In the genomic region with DNA sequence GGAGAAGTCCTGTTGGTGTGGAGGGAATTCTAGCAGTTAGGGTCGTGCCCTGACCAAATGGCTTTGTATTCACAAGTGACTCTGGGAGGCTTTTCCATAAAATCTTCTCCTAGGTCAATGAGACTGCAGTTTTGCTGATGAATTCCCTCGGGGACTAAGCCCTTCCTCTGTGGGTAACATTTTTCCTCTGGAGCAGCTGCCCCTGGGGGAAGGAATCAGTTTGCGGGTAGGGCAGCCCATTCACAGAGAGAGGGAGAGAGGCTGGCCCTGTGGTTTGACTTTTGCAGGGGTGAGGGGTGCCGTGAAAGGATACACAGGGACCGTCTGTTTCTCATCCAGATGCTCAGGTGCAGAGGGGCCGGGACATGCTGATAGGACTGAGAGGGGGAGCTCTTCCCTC, we compare ENCODE assay signal across 17 cellular contexts.
DNase-seq lines count a peak whose midpoint lies in the region; ATAC-seq lines count a peak whose summit lies in the region.
"Had no signal": no experiment of that assay in that cellular context is flagged by ENCODE, and none has a peak within 500 bp of the region (broad histone marks: within the 10 kb centered on the region; RNA-seq: fewer than 3 reads in every experiment).

No MANE protein-coding gene starts in this region.

- no peak overlapping the region for H4K91ac ChIP-seq in trophoblast cell (ENCODE audit: low read depth, low read length)

- peak; percentile 4 for DNase-seq in EH (ENCODE audit: low read depth)
- DNase-seq in Jurkat, Clone E6-1 (ENCODE audit: low read depth, low spot score): peak; percentile 4
- peak; percentile 23 for DNase-seq in foreskin melanocyte
- DNase-seq in trophoblast cell: no peak
- no peak for DNase-seq in kidney tubule cell (ENCODE audit: low spot score)
- DNase-seq: ACHN, DMS79 treated with DMSO at 0.1 percent for 48 hours, GDM1, GM23248, NCI-H1105 treated with DMSO at 0.1 percent for 48 hours, NCI-H1694, SHP77, T-cell had no signal

- peaks cover 0 to 3% of the 10 kb centered on the region in 2 experiments for H3K4me1 ChIP-seq in trophoblast cell (ENCODE audit: control insufficient read depth in 1 of 2, insufficient read depth in 2 of 2, low read length in 2 of 2)

- H2BK12ac ChIP-seq in trophoblast cell (ENCODE audit: low read length): no peak overlapping the region

- no peak overlapping the region for H3K9ac ChIP-seq in trophoblast cell (ENCODE audit: low read length)
- H3K9ac ChIP-seq: GM23248 had no signal

- H3K9me3 ChIP-seq in trophoblast cell (ENCODE audit: insufficient read depth, low read depth, low read length): no peaks in the 10 kb centered on the region

- H3K27ac ChIP-seq in trophoblast cell (ENCODE audit: low read depth, low read length): no peak overlapping the region
- H3K27ac ChIP-seq: GM23248 had no signal

- no peak overlapping the region for H3K4ac ChIP-seq in trophoblast cell (ENCODE audit: low read depth, low read length)

- H3K18ac ChIP-seq in trophoblast cell (ENCODE audit: low read length): no peak overlapping the region

- H3K23ac ChIP-seq in trophoblast cell (ENCODE audit: low read length): no peak overlapping the region

- H3K27me3 ChIP-seq in trophoblast cell (ENCODE audit: insufficient read depth, low read length): no peaks in the 10 kb centered on the region

- no peak overlapping the region for H2AK5ac ChIP-seq in trophoblast cell (ENCODE audit: low read length)

- no peaks in the 10 kb centered on the region for H3K79me2 ChIP-seq in trophoblast cell (ENCODE audit: control insufficient read depth, insufficient read depth, low read length, poor library complexity)

- H3K4me2 ChIP-seq in trophoblast cell (ENCODE audit: low read length): no peak overlapping the region

- H3K79me1 ChIP-seq in trophoblast cell (ENCODE audit: low read length): no peaks in the 10 kb centered on the region

- H2BK5ac ChIP-seq in trophoblast cell (ENCODE audit: low read depth, low read length, poor library complexity): no peak overlapping the region

- H3K14ac ChIP-seq in trophoblast cell (ENCODE audit: low read length): no peak overlapping the region

- WGBS in trophoblast cell (ENCODE audit: extremely low coverage, insufficient coverage, insufficient read length): no CpG with 5 or more reads among the region's 6 CpGs

- ATAC-seq in GM18517 (IDR thresholded peaks at IDR 0.05; ENCODE audit: unreplicated experiment) (no peak), HG02885 (IDR thresholded peaks at IDR 0.05; ENCODE audit: poor library complexity, unreplicated experiment) (no peak)
- ATAC-seq: K562, SK-N-SH treated with all-trans-retinoic acid at 6 μM for 48 hours, T-cell had no signal

- H3K4me3 ChIP-seq in Jurkat, Clone E6-1 (ENCODE audit: low read length): no peak overlapping the region
- no peak overlapping the region for H3K4me3 ChIP-seq in trophoblast cell (ENCODE audit: low read depth, low read length)
- H3K4me3 ChIP-seq: GM23248, K562 had no signal

- H2AFZ ChIP-seq in trophoblast cell (ENCODE audit: insufficient read depth, low read length, poor library complexity): peak overlapping the region; percentile 17
- H2AFZ ChIP-seq: GM23248 had no signal

- no peak overlapping the region for H4K12ac ChIP-seq in trophoblast cell (ENCODE audit: low read depth, low read length)

- H2BK120ac ChIP-seq in trophoblast cell (ENCODE audit: insufficient read depth, low read length, poor library complexity): no peak overlapping the region

- no peaks in the 10 kb centered on the region for H3K36me3 ChIP-seq in trophoblast cell (ENCODE audit: control insufficient read depth in 1 of 2, insufficient read depth in 2 of 2, low read length in 2 of 2)

- no peak overlapping the region for H4K8ac ChIP-seq in trophoblast cell (ENCODE audit: low read depth, low read length)

Comparison
In these comparisons a context has a peak if more than half of its experiments do, and no peak if none do; other contexts are left out.
1. DNase-seq: peak in EH (single experiment), Jurkat, Clone E6-1 (single experiment) and foreskin melanocyte (single experiment); none in trophoblast cell (0 of 2) and kidney tubule cell (single experiment).